In the genomic region with DNA sequence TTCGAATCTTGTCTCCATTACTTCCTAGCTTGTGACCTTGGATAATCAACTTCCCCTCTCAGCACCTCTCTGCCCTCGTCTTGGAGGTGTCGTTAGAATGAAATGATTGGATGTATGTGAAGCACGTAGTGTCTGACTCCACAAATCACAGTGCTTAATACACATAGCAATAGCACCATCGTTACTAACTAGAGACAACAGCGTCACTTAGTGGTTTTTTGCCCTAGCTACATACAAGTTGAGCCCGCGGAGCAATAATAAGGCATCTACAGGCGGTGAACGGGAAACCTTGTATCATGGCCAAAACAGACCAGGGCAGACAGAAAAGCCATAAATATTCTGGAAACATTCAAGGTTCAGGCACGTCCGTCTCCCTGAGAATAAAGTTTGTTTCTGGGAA, we compare ENCODE assay signal across 8 cellular contexts.
A peak's percentile ranks its signal among the peaks of the same experiment; 100 is the strongest.
DNase-seq lines count a peak whose midpoint lies in the region; ATAC-seq and TF ChIP-seq lines count a peak whose summit lies in the region.

No MANE protein-coding gene starts in this region.

- no peak overlapping the region for H3K4me2 ChIP-seq in hepatocyte

- no peak overlapping the region for H3K27ac Mint-ChIP-seq in endothelial cell (ENCODE audit: unreplicated experiment)

- no peaks in the 10 kb centered on the region for H3K4me1 Mint-ChIP-seq in endothelial cell (ENCODE audit: unreplicated experiment)

- peak; percentile 5 for TF ChIP-seq CTCF in AG09319 (IDR thresholded peaks at IDR 0.05; ENCODE audit: low read depth, low read length)
- TF ChIP-seq CTCF in hepatocyte (IDR thresholded peaks at IDR 0.05; ENCODE audit: poor library complexity), result peak; percentile 31
- TF ChIP-seq CTCF in suprapubic skin (IDR thresholded peaks at IDR 0.05), result no peak
- no peak for TF ChIP-seq CTCF in endothelial cell (IDR thresholded peaks at IDR 0.05; ENCODE audit: unreplicated experiment)

- DNase-seq in AG09319 (ENCODE audit: extremely low read depth, low read depth) (no peak), HT1080 (ENCODE audit: low read depth) (peak; percentile 65), SHP77 treated with DMSO at 0.1 percent for 48 hours (lab: John Stamatoyannopoulos, UW) (peak; percentile 35), hepatocyte (ENCODE audit: low spot score) (peak; percentile 32), suprapubic skin (ENCODE audit: low spot score in 2 of 2) (no peak), endothelial cell (ENCODE audit: low spot score) (no peak)
- no peak for DNase-seq in stimulated activated CD4-positive, alpha-beta T cell treated with anti-CD3 and anti-CD28 coated beads, Interleukin-2, amount 100 ng/mL, for 24 hours

- H3K4me3 Mint-ChIP-seq in endothelial cell (ENCODE audit: unreplicated experiment), result no peak overlapping the region

- H3K79me2 ChIP-seq in hepatocyte, result no peaks in the 10 kb centered on the region

- H3K4me1 ChIP-seq in hepatocyte (ENCODE audit: insufficient read depth), result no peaks in the 10 kb centered on the region
- H3K4me1 ChIP-seq in suprapubic skin, result no peaks in the 10 kb centered on the region

- no peaks in the 10 kb centered on the region for H3K9me2 ChIP-seq in hepatocyte (replicated peaks; ENCODE audit: insufficient read depth)

- no peak for TF ChIP-seq EP300 in suprapubic skin (IDR thresholded peaks at IDR 0.05)

- H3K27ac ChIP-seq in hepatocyte (no peak overlapping the region), suprapubic skin (no peak overlapping the region)

- no peaks in the 10 kb centered on the region for H3K36me3 ChIP-seq in hepatocyte (replicated peaks; ENCODE audit: insufficient read depth, low read depth)
- no peaks in the 10 kb centered on the region for H3K36me3 ChIP-seq in suprapubic skin

- H3K9me3 Mint-ChIP-seq in endothelial cell (ENCODE audit: unreplicated experiment), result no peaks in the 10 kb centered on the region

- no peak overlapping the region for H3K4me3 ChIP-seq in hepatocyte
- H3K4me3 ChIP-seq in suprapubic skin, result no peak overlapping the region

- no peak overlapping the region for H2AFZ ChIP-seq in hepatocyte

- ATAC-seq in HG03469 (IDR thresholded peaks at IDR 0.05; ENCODE audit: unreplicated experiment), result no peak

- WGBS in hepatocyte (ENCODE audit: low lambda C conversion rate, missing lambda C conversion rate), result 40% methylated on average over 12 of the region's 12 CpGs
- 26% methylated on average over 12 of the region's 12 CpGs for WGBS in suprapubic skin

- no peaks in the 10 kb centered on the region for H3K36me3 Mint-ChIP-seq in endothelial cell (ENCODE audit: low read depth, unreplicated experiment)

- no peak for TF ChIP-seq POLR2A in suprapubic skin (IDR thresholded peaks at IDR 0.05)

- no peaks in the 10 kb centered on the region for H4K20me1 ChIP-seq in hepatocyte (ENCODE audit: insufficient read depth, poor library complexity, severe bottlenecking)

- H3K9me3 ChIP-seq in hepatocyte (ENCODE audit: low read depth) (no peaks in the 10 kb centered on the region), suprapubic skin (no peaks in the 10 kb centered on the region)

- peaks cover 3% of the 10 kb centered on the region for H3K27me3 Mint-ChIP-seq in endothelial cell (ENCODE audit: unreplicated experiment)

- peaks cover 20% of the 10 kb centered on the region for H3K27me3 ChIP-seq in hepatocyte
- H3K27me3 ChIP-seq in suprapubic skin, result peaks cover 48% of the 10 kb centered on the region

Comparison
In these comparisons a context has a peak if more than half of its experiments do, and no peak if none do; other contexts are left out.
1. DNase-seq: peak in HT1080 (single experiment), SHP77 treated with DMSO at 0.1 percent for 48 hours (single experiment) and hepatocyte (single experiment); none in AG09319 (single experiment), stimulated activated CD4-positive, alpha-beta T cell treated with anti-CD3 and anti-CD28 coated beads, Interleukin-2, amount 100 ng/mL, for 24 hours (0 of 2), suprapubic skin (0 of 2) and endothelial cell (single experiment).
2. CTCF ChIP-seq: peak in AG09319 (single experiment) and hepatocyte (single experiment); none in suprapubic skin (0 of 2) and endothelial cell (single experiment).